In the genomic region with DNA sequence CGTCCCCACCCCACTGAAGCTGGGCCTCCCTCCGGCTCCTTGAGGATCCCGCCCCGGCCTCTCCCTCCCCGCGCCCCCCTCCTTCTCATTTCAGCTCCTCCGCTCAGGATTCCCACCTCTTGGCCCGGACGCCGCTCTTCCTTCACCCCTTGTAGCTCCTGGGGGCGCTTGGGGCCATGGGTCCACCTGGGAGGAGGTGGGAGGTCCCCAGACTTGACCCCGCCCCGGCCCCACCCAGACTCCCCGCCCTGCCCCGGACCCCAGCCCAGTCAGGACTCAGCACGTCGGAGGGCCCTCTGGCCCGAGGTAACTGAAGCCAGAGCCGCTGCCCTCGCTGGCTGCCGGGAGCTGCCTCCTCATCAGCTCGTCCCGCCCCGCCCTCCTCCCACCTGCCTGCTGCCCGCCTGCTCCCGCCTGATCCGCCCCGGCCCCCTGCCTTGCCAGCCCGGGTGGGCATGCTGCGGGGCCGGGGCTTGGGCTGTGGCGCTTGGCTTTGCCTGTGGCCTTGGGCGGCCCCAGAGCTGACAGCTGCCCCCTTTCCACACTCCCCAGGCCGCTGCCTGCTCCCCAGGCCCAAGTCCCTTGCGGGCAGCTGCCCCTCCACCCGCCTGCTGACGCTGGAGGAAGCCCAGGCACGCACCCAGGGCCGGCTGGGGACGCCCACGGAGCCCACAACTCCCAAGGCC, we compare ENCODE assay signal across 1 cellular context.
TF ChIP-seq lines count a peak whose summit lies in the region.

No MANE protein-coding gene starts in this region.

TF ChIP-seq in K562, 482 proteins besides CTCF, POLR2A, EP300 and RAD21:
- TF ChIP-seq WHSC1 (IDR thresholded peaks at IDR 0.05; ENCODE audit: low read length): no peak
- peak; percentile 44; the same call in 1 of the 2 replicates for TF ChIP-seq RBFOX2 (IDR thresholded peaks at IDR 0.05; ENCODE audit: low read depth, low read length)
